In the genomic region with DNA sequence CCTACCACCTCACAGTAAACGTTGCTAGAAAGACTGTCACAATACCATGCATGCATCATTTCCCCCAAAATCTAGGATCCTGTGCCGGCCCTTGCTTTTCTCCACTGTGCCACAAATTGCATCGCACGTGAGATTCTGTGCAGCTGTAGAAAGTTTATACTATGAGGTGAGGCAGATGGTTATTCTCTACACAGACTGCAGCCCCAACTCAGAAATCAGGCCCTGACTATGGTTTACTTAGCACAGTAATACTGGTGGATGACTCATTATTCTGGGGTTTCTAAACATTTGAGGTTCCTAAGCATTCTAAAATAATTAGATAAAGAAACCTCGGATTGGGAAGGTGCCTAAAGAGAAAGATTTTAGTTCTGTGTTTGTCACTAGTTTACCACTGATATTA, we compare ENCODE assay signal across 25 cellular contexts.
DNase-seq lines count a peak whose midpoint lies in the region; ATAC-seq, FAIRE-seq and TF ChIP-seq lines count a peak whose summit lies in the region.
"Had no signal": no experiment of that assay in that cellular context is flagged by ENCODE, and none has a peak within 500 bp of the region (broad histone marks: within the 10 kb centered on the region; RNA-seq: fewer than 3 reads in every experiment).

No MANE protein-coding gene starts in this region.

- TF ChIP-seq EP300 in HepG2 (IDR thresholded peaks at IDR 0.05; ENCODE audit: low read depth in 2 of 2, low read length in 2 of 2) (no peak), HepG2 (CRISPR knock-in tag; IDR thresholded peaks at IDR 0.05; ENCODE audit: borderline replicate concordance) (no peak), upper lobe of left lung (IDR thresholded peaks at IDR 0.05) (no peak)

- TF ChIP-seq RAD21 in HepG2 (CRISPR knock-in tag; IDR thresholded peaks at IDR 0.05): no peak

- no peak overlapping the region for H3K9ac ChIP-seq in HepG2 (ENCODE audit: insufficient read depth, low read depth, low read length)

- no TSS peak for BruUV-seq in HepG2 (replicated peaks; lab: Mats Ljungman, UMichigan)

- no peak overlapping the region for H3K4me2 ChIP-seq in HepG2 (ENCODE audit: low read depth, low read length)

- no peaks in the 10 kb centered on the region for H3K4me1 ChIP-seq in HepG2 (ENCODE audit: insufficient read depth, low read length)
- no peaks in the 10 kb centered on the region for H3K4me1 ChIP-seq in upper lobe of left lung
- H3K4me1 ChIP-seq: psoas muscle had no signal

- H3K4me3 ChIP-seq in epithelial cell of esophagus (ENCODE audit: low read length): no peak overlapping the region
- H3K4me3 ChIP-seq in kidney epithelial cell (ENCODE audit: low read depth, low read length): no peak overlapping the region
- H3K4me3 ChIP-seq in HepG2 (replicated peaks in 1 of 3; ENCODE audit: insufficient read depth in 1 of 3, low read depth in 2 of 3, low read length in 3 of 3): no peak overlapping the region
- H3K4me3 ChIP-seq in upper lobe of left lung: no peak overlapping the region
- H3K4me3 ChIP-seq: psoas muscle, tibial artery had no signal

- DNase-seq in ELR (ENCODE audit: low read depth) (peak; percentile 18), M059J (ENCODE audit: low read depth) (peak; percentile 25), epithelial cell of esophagus (ENCODE audit: low read depth) (peak; percentile 63), kidney epithelial cell (ENCODE audit: low read depth) (peak; percentile 21), HepG2 (ENCODE audit: low spot score) (no peak), upper lobe of left lung (no peak), left colon (no peak), NCI-H1105 treated with DMSO at 0.1 percent for 48 hours (lab: John Stamatoyannopoulos, UW) (no peak)
- DNase-seq: activated B cell treated with CpG ODN at 0.5 μM for 24 hours; activated CD4-positive, alpha-beta T cell treated with anti-CD3 and anti-CD28 coated beads, Interleukin-2, amount 50 U/mL, for 48 hours; activated CD8-positive, alpha-beta memory T cell treated with anti-CD3 and anti-CD28 coated beads, Interleukin-2, amount 50 U/mL, for 4 hours; anterior cingulate cortex; CD4-positive, alpha-beta T cell; cerebellar nuclear complex; DMS153; erythroblast; GF-D8; H9; kidney; NCI-H1092; NCI-H226; NCI-H748 treated with DMSO at 0.1 percent for 48 hours; psoas muscle; T-helper 9 cell; tibial artery had no signal

- no peaks in the 10 kb centered on the region for H3K79me2 ChIP-seq in HepG2 (ENCODE audit: insufficient read depth, low read length)

- 51% methylated on average over 5 of the region's 5 CpGs for WGBS in HepG2 (ENCODE audit: low lambda C conversion rate)
- WGBS in upper lobe of left lung, 2 donors: 58 to 72% methylated on average over 5 of the region's 5 CpGs

- in situ Hi-C loops in HepG2 (cut with HindIII; ENCODE audit: extremely low pct_ligation_motif_present, low pct_unique_long_range_greater_than_20kb): no loop called here

- H3K9me3 ChIP-seq in HepG2 (ENCODE audit: low read length) (peaks cover 5% of the 10 kb centered on the region; the same call in 1 of the 2 replicates), upper lobe of left lung (no peaks in the 10 kb centered on the region)
- H3K9me3 ChIP-seq: psoas muscle had no signal

- no peak overlapping the region for H3K27ac ChIP-seq in HepG2 (ENCODE audit: extremely low read length, insufficient read depth, low read length)
- H3K27ac ChIP-seq in upper lobe of left lung: no peak overlapping the region
- H3K27ac ChIP-seq: psoas muscle, tibial artery had no signal

- H2AFZ ChIP-seq in HepG2 (ENCODE audit: low read length): no peak overlapping the region

- POLR2A ChIA-PET in HepG2 (lab: Yijun Ruan, JAX): no interaction called here

- CTCF ChIA-PET in HepG2 (lab: Yijun Ruan, JAX; ENCODE audit: low intra/inter-chr PET ratio, low total read pairs): no interaction called here

- TF ChIP-seq POLR2A in HepG2 (IDR thresholded peaks at IDR 0.05; ENCODE audit: insufficient read depth in 1 of 2, low read depth in 2 of 2, low read length in 2 of 2) (no peak), upper lobe of left lung (IDR thresholded peaks at IDR 0.05) (no peak)

- TF ChIP-seq CTCF in epithelial cell of esophagus (IDR thresholded peaks at IDR 0.05; ENCODE audit: insufficient read depth, low read depth, low read length, missing control alignments) (no peak), kidney epithelial cell (IDR thresholded peaks at IDR 0.05; ENCODE audit: insufficient read depth, low read length, poor library complexity, severe bottlenecking) (no peak), HepG2 (CRISPR knock-in tag; IDR thresholded peaks at IDR 0.05) (no peak), upper lobe of left lung (IDR thresholded peaks at IDR 0.05) (no peak)

- H4K20me1 ChIP-seq in HepG2 (ENCODE audit: insufficient read depth, low read length): no peaks in the 10 kb centered on the region

- no peak for FAIRE-seq in HepG2 (lab: Jason Lieb, UNC)
- FAIRE-seq: kidney had no signal

- ATAC-seq in HepG2 (no peak), upper lobe of left lung (ENCODE audit: low FRiP score in 2 of 2) (no peak), left colon (no peak)
- ATAC-seq: psoas muscle had no signal

- H3K27me3 ChIP-seq in kidney epithelial cell (ENCODE audit: control insufficient read depth, insufficient read depth, low read length) (no peaks in the 10 kb centered on the region), HepG2 (ENCODE audit: control insufficient read depth in 1 of 2, insufficient read depth in 2 of 2, low read length in 2 of 2) (no peaks in the 10 kb centered on the region), upper lobe of left lung (no peaks in the 10 kb centered on the region)
- H3K27me3 ChIP-seq: tibial artery had no signal

- H3K36me3 ChIP-seq in kidney epithelial cell (ENCODE audit: control insufficient read depth, insufficient read depth, low read length) (no peaks in the 10 kb centered on the region), HepG2 (replicated peaks in 1 of 2; ENCODE audit: control insufficient read depth in 1 of 2, insufficient read depth in 2 of 2, low read length in 2 of 2) (no peaks in the 10 kb centered on the region), upper lobe of left lung (no peaks in the 10 kb centered on the region)
- H3K36me3 ChIP-seq: tibial artery had no signal

- intact Hi-C loops in HepG2 (cut with micrococcal nuclease; ENCODE audit: unreplicated experiment) (no loop called here), left colon (cut with DNase I, micrococcal nuclease) (no loop called here)

TF ChIP-seq in HepG2, 621 proteins besides CTCF, POLR2A, EP300 and RAD21:
- TF ChIP-seq ESRRA (CRISPR knock-in tag; IDR thresholded peaks at IDR 0.05; ENCODE audit: low read depth) (no peak), ZNF674 (CRISPR knock-in tag; IDR thresholded peaks at IDR 0.05; ENCODE audit: low read depth) (no peak), ZNF816 (CRISPR knock-in tag; IDR thresholded peaks at IDR 0.05; ENCODE audit: borderline replicate concordance) (no peak)
TF ChIP-seq in HepG2: peak in this region for 0.

Comparison
In these comparisons a context has a peak if more than half of its experiments do, and no peak if none do; other contexts are left out.
1. DNase-seq: peak in ELR (single experiment), M059J (single experiment), epithelial cell of esophagus (single experiment) and kidney epithelial cell (single experiment); none in HepG2 (single experiment), upper lobe of left lung (0 of 2), left colon (0 of 2) and NCI-H1105 treated with DMSO at 0.1 percent for 48 hours (single experiment).